In the genomic region with DNA sequence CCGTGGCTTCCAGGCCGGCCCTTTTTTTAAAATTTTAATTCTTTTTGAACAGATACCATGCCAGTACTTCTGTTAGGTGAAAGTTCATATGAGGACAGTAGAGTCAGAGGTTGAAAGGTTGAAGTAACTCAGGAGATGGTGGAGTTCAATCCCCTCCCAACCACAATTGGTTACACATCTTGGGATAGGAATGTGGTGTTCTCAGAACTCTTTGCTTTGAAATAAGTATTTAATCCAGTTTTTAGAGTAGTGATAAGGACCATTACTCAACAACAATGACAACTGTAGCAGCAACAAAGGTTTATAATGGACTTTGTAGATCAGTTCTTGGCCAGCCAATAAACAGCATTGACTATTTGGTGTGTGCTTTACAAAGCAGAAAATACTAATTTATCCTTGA, we compare ENCODE assay signal across 16 cellular contexts.
"Had no signal": no experiment of that assay in that cellular context is flagged by ENCODE, and none has a peak within 500 bp of the region (broad histone marks: within the 10 kb centered on the region; RNA-seq: fewer than 3 reads in every experiment).

No MANE protein-coding gene starts in this region.

- ATAC-seq: activated CD8-positive, alpha-beta T cell treated with anti-CD3 and anti-CD28 coated beads for 36 hours; effector memory CD8-positive, alpha-beta T cell; gastroesophageal sphincter; left lung had no signal

- H3K27ac ChIP-seq: gastroesophageal sphincter, left lung, parathyroid adenoma had no signal

- H2AFZ ChIP-seq: parathyroid adenoma had no signal

- H3K79me2 ChIP-seq: parathyroid adenoma had no signal

- H3K9me3 ChIP-seq: gastroesophageal sphincter, left lung, neutrophil had no signal

- H3K9ac ChIP-seq: parathyroid adenoma had no signal

- H3K27me3 ChIP-seq: gastroesophageal sphincter, left lung, neutrophil had no signal

- DNase-seq: activated CD4-positive, alpha-beta T cell treated with anti-CD3 and anti-CD28 coated beads for 4 hours; activated CD8-positive, alpha-beta memory T cell treated with anti-CD3 and anti-CD28 coated beads, Interleukin-2, amount 50 U/mL, for 4 hours; activated CD8-positive, alpha-beta T cell treated with anti-CD3 and anti-CD28 coated beads for 36 hours; activated effector memory CD4-positive, alpha-beta T cell treated with anti-CD3 and anti-CD28 coated beads, Interleukin-2, amount 50 U/mL, for 16 hours; activated T-cell treated with anti-CD3 and anti-CD28 coated beads, Interleukin-2, amount 50 U/mL, for 48 hours; amniotic stem cell; cerebellar nuclear complex; effector memory CD8-positive, alpha-beta T cell; kidney; left lung; naive B cell; stimulated activated CD4-positive, alpha-beta T cell treated with anti-CD3 and anti-CD28 coated beads, Interleukin-12 subunit alpha, Interleukin-12 subunit beta, amount 100 ng/mL, for 4 hours; stimulated activated CD4-positive, alpha-beta T cell treated with anti-CD3 and anti-CD28 coated beads, Interleukin-2, amount 100 ng/mL, for 24 hours had no signal

- H3K36me3 ChIP-seq: gastroesophageal sphincter had no signal

- H3K4me1 ChIP-seq: parathyroid adenoma had no signal

- H3K4me3 ChIP-seq: gastroesophageal sphincter, left lung had no signal
